7 cellular contexts compared by ENCODE assay signal in the genomic region with DNA sequence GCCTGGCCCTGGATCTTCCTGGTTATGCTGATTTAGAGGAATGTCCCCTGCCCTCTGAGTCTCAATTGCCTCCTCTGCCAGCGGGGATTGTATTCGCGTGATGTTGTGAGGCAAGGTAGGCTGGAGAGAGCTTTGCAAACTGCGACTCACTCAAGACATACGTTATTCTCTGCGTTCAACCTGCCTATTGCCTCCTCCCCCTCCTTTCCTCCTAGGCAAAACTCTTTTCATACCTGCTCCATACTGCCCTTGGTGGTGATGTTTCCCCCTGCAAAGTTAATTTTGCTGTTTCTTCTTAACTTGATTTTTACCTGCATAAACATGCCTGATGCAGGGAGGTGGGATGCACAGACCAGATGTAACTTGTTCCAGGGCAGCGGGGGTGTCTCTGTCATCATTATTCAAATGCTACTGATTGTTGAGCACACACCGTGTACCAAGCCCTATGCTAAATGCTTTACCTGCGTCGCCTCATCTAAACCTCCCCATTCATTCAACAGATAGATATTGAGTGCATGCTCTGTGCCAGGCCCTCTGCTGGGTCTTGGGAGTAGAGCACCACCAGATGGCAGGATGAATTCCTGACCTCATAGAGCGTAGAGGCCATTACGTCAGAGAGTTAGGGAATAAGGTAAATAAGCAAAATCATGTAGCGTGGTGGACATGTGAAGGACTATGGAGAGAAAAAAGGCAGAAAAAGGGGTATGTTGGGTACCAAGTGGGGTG. TPM values are rescaled to one million over a fixed set of nuclear protein-coding genes. Genes with fewer than 3 reads are reported as not detected.
DNase-seq lines count a peak whose midpoint lies in the region; ATAC-seq and TF ChIP-seq lines count a peak whose summit lies in the region.

No MANE protein-coding gene starts in this region.

- TF ChIP-seq CTCF in GM12875 (IDR thresholded peaks at IDR 0.05; ENCODE audit: borderline replicate concordance, insufficient read depth, low read depth, low read length) (0 out of 2 replicates have a peak, but pooled peaks have one; percentile 4), cardiac fibroblast (IDR thresholded peaks at IDR 0.05; ENCODE audit: low read depth, low read length) (peak; percentile 32), mucosa of descending colon (IDR thresholded peaks at IDR 0.05) (no peak)

- intact Hi-C loops in mucosa of descending colon (cut with DNase I, micrococcal nuclease), result no loop called here

- H3K36me3 ChIP-seq in mucosa of descending colon (ENCODE audit: low read depth), result no peaks in the 10 kb centered on the region

- H3K4me1 ChIP-seq in mucosa of descending colon (ENCODE audit: low read depth), result no peaks in the 10 kb centered on the region

- DNase-seq in NAMALWA (ENCODE audit: low spot score) (peak; percentile 43), cardiac fibroblast (ENCODE audit: low read depth in 2 of 2) (peak in 1 of 2 donors; percentile 28), mucosa of descending colon (peak in 2 of 3 donors; percentile 30 to 60), CD1c-positive myeloid dendritic cell (ENCODE audit: extremely low spot score) (no peak), NCI-H187 (lab: John Stamatoyannopoulos, UW) (no peak)
- DNase-seq in effector CD4-positive, alpha-beta T cell, result no peak

- no peak overlapping the region for H3K4me3 ChIP-seq in GM12875 (ENCODE audit: low read depth, low read length)
- no peak overlapping the region for H3K4me3 ChIP-seq in cardiac fibroblast (replicated peaks in 1 of 2; ENCODE audit: low read depth in 2 of 2, low read length in 2 of 2)
- H3K4me3 ChIP-seq in mucosa of descending colon, result no peak overlapping the region

- ATAC-seq in mucosa of descending colon, result peak; percentile 79

- H3K9me3 ChIP-seq in mucosa of descending colon, result no peaks in the 10 kb centered on the region

RNA-seq across cellular contexts. Expression of a gene that starts 29.0 kb away (rescaled TPM):
- total RNA-seq in mucosa of descending colon, result 1 to 10 TPM; 2.0 to 6.5 (median 3.0) TPM

Comparison
In these comparisons a context has a peak if more than half of its experiments do, and no peak if none do; other contexts are left out.
1. DNase-seq: peak in NAMALWA (single experiment) and mucosa of descending colon (2 of 3); none in effector CD4-positive, alpha-beta T cell (single experiment), CD1c-positive myeloid dendritic cell (single experiment) and NCI-H187 (0 of 2).